Comparison of ENCODE assay signal across 8 cellular contexts in genomic region chr7:139232377-139232717, GRCh38.
DNase-seq lines count a peak whose midpoint lies in the region; ATAC-seq and TF ChIP-seq lines count a peak whose summit lies in the region.

No MANE protein-coding gene starts in this region.

- H3K9me3 Mint-ChIP-seq in nephron progenitor cell = peaks cover 5% of the 10 kb centered on the region

- peak; percentile 4 for DNase-seq in GF-D8 (lab: John Stamatoyannopoulos, UW)
- DNase-seq in NB4 (ENCODE audit: low read depth) = no peak
- no peak for DNase-seq in nephron progenitor cell
- DNase-seq in KG1 (lab: John Stamatoyannopoulos, UW) = no peak
- no peak for DNase-seq in C1 segment of cervical spinal cord (lab: John Stamatoyannopoulos, UW)

- H3K27ac ChIP-seq in duodenal mucosa (ENCODE audit: low read depth, low read length) = no peak overlapping the region

- H3K4me1 Mint-ChIP-seq in nephron progenitor cell = peaks cover 32% of the 10 kb centered on the region

- peak overlapping the region; percentile 25 for H3K27ac Mint-ChIP-seq in nephron progenitor cell

- peaks cover 0 to 6% of the 10 kb centered on the region in 2 donors for H3K36me3 ChIP-seq in duodenal mucosa (ENCODE audit: control insufficient read depth in 1 of 2, insufficient read depth in 2 of 2, low read length in 2 of 2)

- peaks cover 12% of the 10 kb centered on the region for H3K36me3 Mint-ChIP-seq in nephron progenitor cell (ENCODE audit: low read depth)

- TF ChIP-seq CTCF in NB4 (IDR thresholded peaks at IDR 0.05; ENCODE audit: low read depth, low read length) = no peak
- TF ChIP-seq CTCF in nephron progenitor cell (IDR thresholded peaks at IDR 0.05) = no peak

- peak overlapping the region; percentile 56 to 63 for H3K9ac ChIP-seq in duodenal mucosa (ENCODE audit: low read depth in 1 of 2, low read length in 2 of 2)

- no peaks in the 10 kb centered on the region for H3K9me3 ChIP-seq in duodenal mucosa (ENCODE audit: control insufficient read depth in 1 of 2, low read length in 2 of 2)

- no peaks in the 10 kb centered on the region for H3K27me3 Mint-ChIP-seq in nephron progenitor cell (ENCODE audit: low read depth, poor library complexity)

- H3K4me1 ChIP-seq in duodenal mucosa (ENCODE audit: control insufficient read depth in 1 of 2, insufficient read depth in 2 of 2, low read length in 2 of 2) = peaks cover 0 to 23% of the 10 kb centered on the region in 2 donors

- no peaks in the 10 kb centered on the region for H3K27me3 ChIP-seq in duodenal mucosa (ENCODE audit: control insufficient read depth in 1 of 2, insufficient read depth in 2 of 2, low read length in 2 of 2)

- H3K4me3 Mint-ChIP-seq in nephron progenitor cell = peak overlapping the region; percentile 97

- TF ChIP-seq POLR2A in NB4 (IDR thresholded peaks at IDR 0.05; ENCODE audit: extremely low read depth, insufficient read length) = no peak

- H3K4me3 ChIP-seq in NB4 (ENCODE audit: low read depth, low read length) (peak overlapping the region; percentile 70), duodenal mucosa (ENCODE audit: low read depth in 1 of 2, low read length in 2 of 2) (peak overlapping the region; percentile 90 to 98)

- ATAC-seq in HG03457 (IDR thresholded peaks at IDR 0.05; ENCODE audit: unreplicated experiment) (no peak), HG03521 (IDR thresholded peaks at IDR 0.05; ENCODE audit: unreplicated experiment) (no peak)
